8 cellular contexts compared by ENCODE assay signal in genomic region chr16:1474796-1475551, GRCh38. TPM values are rescaled to one million over a fixed set of nuclear protein-coding genes. Genes with fewer than 3 reads are reported as not detected.
DNase-seq lines count a peak whose midpoint lies in the region; ATAC-seq and TF ChIP-seq lines count a peak whose summit lies in the region.

Gene CLCN7 (minus strand): TSS chr16:1475028. CDS start chr16:1474974, 54 bp downstream.

- TF ChIP-seq CTCF in GM13976 (IDR thresholded peaks at IDR 0.05; ENCODE audit: borderline replicate concordance, control extremely low read depth, extremely low read depth, insufficient read depth, missing control alignments) = no peak
- TF ChIP-seq CTCF in ascending aorta (IDR thresholded peaks at IDR 0.05) = no peak
- peak in 2 of 4 experiments; percentile 19 to 43 for TF ChIP-seq CTCF in uterus (IDR thresholded peaks at IDR 0.05)

- H3K9me3 ChIP-seq in ascending aorta = no peaks in the 10 kb centered on the region
- no peaks in the 10 kb centered on the region for H3K9me3 ChIP-seq in right cardiac atrium (ENCODE audit: control insufficient read depth, low read length)
- no peaks in the 10 kb centered on the region for H3K9me3 ChIP-seq in uterus

- in situ Hi-C loops in GM13976 (cut with MboI; ENCODE audit: low sequenced_read_pairs, unreplicated experiment) = no loop called here

- TF ChIP-seq POLR2A in uterus (IDR thresholded peaks at IDR 0.05) = peak; percentile 82 to 91

- under 1% methylated on average over 99 of the region's 99 CpGs for WGBS in right cardiac atrium

- peak; percentile 99 for DNase-seq in GM13976 (ENCODE audit: low spot score)
- peak; percentile 84 for DNase-seq in NCI-H146 (lab: John Stamatoyannopoulos, UW)
- DNase-seq in T-helper 22 cell (ENCODE audit: low read depth) = peak; percentile 81
- peak; percentile 62 to 94 for DNase-seq in ascending aorta (ENCODE audit: low spot score in 2 of 2)
- DNase-seq in right cardiac atrium = peak; percentile 92 to 98 (median 97)
- DNase-seq in uterus = peak; percentile 89

- H3K27me3 ChIP-seq in ascending aorta = no peaks in the 10 kb centered on the region
- H3K27me3 ChIP-seq in right cardiac atrium (ENCODE audit: control insufficient read depth, insufficient read depth) = no peaks in the 10 kb centered on the region
- no peaks in the 10 kb centered on the region for H3K27me3 ChIP-seq in rectal smooth muscle tissue (ENCODE audit: control insufficient read depth, insufficient read depth, low read length)
- no peaks in the 10 kb centered on the region for H3K27me3 ChIP-seq in uterus

- H3K4me3 ChIP-seq in ascending aorta (peak within 1 kb of the TSS; percentile 88 to 89), right cardiac atrium (ENCODE audit: low read length) (peak within 1 kb of the TSS; percentile 87), rectal smooth muscle tissue (ENCODE audit: low read length) (peak within 1 kb of the TSS; percentile 71), uterus (peak within 1 kb of the TSS; percentile 59 to 84)

- H3K27ac ChIP-seq in ascending aorta (peak within 1 kb of the TSS; percentile 83 to 86), right cardiac atrium (ENCODE audit: low read length) (peak within 1 kb of the TSS; percentile 85), rectal smooth muscle tissue (ENCODE audit: low read depth, low read length) (peak within 1 kb of the TSS; percentile 92), uterus (peak within 1 kb of the TSS; percentile 80 to 89)

- H3K36me3 ChIP-seq in ascending aorta = no peaks in the 10 kb centered on the region
- H3K36me3 ChIP-seq in rectal smooth muscle tissue (ENCODE audit: control insufficient read depth, insufficient read depth, low read length) = no peaks in the 10 kb centered on the region
- H3K36me3 ChIP-seq in uterus = no peaks in the 10 kb centered on the region

- H3K4me1 ChIP-seq in ascending aorta (peaks cover 0 to 18% of the 10 kb centered on the region in 2 donors), right cardiac atrium (ENCODE audit: control insufficient read depth, insufficient read depth, low read length) (no peaks in the 10 kb centered on the region), rectal smooth muscle tissue (ENCODE audit: control insufficient read depth, insufficient read depth, low read length) (peaks cover 8% of the 10 kb centered on the region), uterus (no peaks in the 10 kb centered on the region)

- H3K9ac ChIP-seq in rectal smooth muscle tissue (ENCODE audit: low read length) = peak within 1 kb of the TSS; percentile 76

- intact Hi-C loops in ascending aorta (cut with DNase I) = loop anchor here (1.0 to 2.0 kb wide), 3 partner anchors 18 to 136 kb away; partner anchors contain the start of genes TELO2 and UQCC4
- intact Hi-C loops in right cardiac atrium (cut with DNase I) = no loop called here
- intact Hi-C loops in uterus (cut with DNase I; ENCODE audit: low total_unique reads) = no loop called here

- peak; percentile 86 for ATAC-seq in HG02678 (IDR thresholded peaks at IDR 0.05; ENCODE audit: unreplicated experiment)
- ATAC-seq in right cardiac atrium = peak; percentile 96 to 97

RNA-seq across cellular contexts. Expression of gene CLCN7, which starts in this region (rescaled TPM):
- 108 TPM for total RNA-seq in ascending aorta
- total RNA-seq in right cardiac atrium = 10 to 100 TPM; 32.9 to 54.8 (median 49.0) TPM
- polyA plus RNA-seq in right cardiac atrium = 35.7 TPM
- 100 to 1,000 TPM in 1 of 4 donors, 10 to 100 TPM in 3; 21.5 to 145 (median 57.2) TPM for total RNA-seq in uterus

Comparison
In these comparisons a context has a peak if more than half of its experiments do, and no peak if none do; other contexts are left out.
1. Peak in every context shown above with its lines: DNase-seq, ATAC-seq, H3K4me3 ChIP-seq and H3K27ac ChIP-seq.